Comparison of ENCODE assay signal across 27 cellular contexts in the genomic region with DNA sequence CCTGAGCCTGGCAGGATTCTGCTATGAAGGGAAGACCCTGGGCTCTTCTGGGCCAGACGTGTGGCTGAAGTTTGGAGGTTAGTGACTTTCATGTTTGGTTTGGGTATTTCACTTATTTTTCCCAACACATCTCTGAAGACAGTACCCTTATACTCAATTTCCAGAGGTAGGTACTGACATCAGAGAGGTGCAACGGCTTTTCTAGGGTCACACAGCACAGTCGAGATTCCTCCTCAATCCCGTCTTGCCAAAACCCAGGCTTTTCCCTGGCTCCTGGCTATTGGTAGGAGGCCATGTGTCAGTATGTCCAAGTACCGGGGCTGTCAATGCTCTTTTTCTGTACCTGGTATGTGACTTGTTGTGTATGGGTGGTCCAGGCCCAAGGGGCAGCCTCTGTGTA. TPM values are rescaled to one million over a fixed set of nuclear protein-coding genes. Genes with fewer than 3 reads are reported as not detected.
DNase-seq lines count a peak whose midpoint lies in the region; FAIRE-seq and TF ChIP-seq lines count a peak whose summit lies in the region.
"Had no signal": no experiment of that assay in that cellular context is flagged by ENCODE, and none has a peak within 500 bp of the region (broad histone marks: within the 10 kb centered on the region; RNA-seq: fewer than 3 reads in every experiment).

No MANE protein-coding gene starts in this region.

- no peaks in the 10 kb centered on the region for H3K27me3 Mint-ChIP-seq in Calu3 (ENCODE audit: unreplicated experiment)
- H3K27me3 Mint-ChIP-seq: T-cell had no signal

- WGBS in ovary, 3 donors = 74 to 81% (median 78%) methylated on average over 5 of the region's 5 CpGs

- H3K9me3 Mint-ChIP-seq in Calu3 (ENCODE audit: low read depth, unreplicated experiment) = no peaks in the 10 kb centered on the region
- H3K9me3 Mint-ChIP-seq: CD8-positive, alpha-beta memory T cell; T-cell had no signal

- TF ChIP-seq POLR2A in endothelial cell of umbilical vein (IDR thresholded peaks at IDR 0.05; ENCODE audit: low read depth, low read length) (no peak), ovary (IDR thresholded peaks at IDR 0.05) (no peak)

- CTCF ChIA-PET in AG04450 (lab: Charles Lee) = no interaction called here
- CTCF ChIA-PET in Calu3 (lab: Charles Lee) = interaction anchor here (2.3 to 3.0 kb wide), 2 partner anchors 18 to 42 kb away, joined by 8 to 16 read pairs; no protein-coding TSS in a partner anchor
- CTCF ChIA-PET in endothelial cell of umbilical vein (lab: Charles Lee) = interaction anchor here (1.4 kb wide), 1 partner anchor 192 kb away, joined by 7 read pairs; no protein-coding TSS in a partner anchor

- H3K9me3 ChIP-seq in AG04450 (ENCODE audit: control insufficient read depth, insufficient read depth, low read length) = no peaks in the 10 kb centered on the region
- H3K9me3 ChIP-seq in endothelial cell of umbilical vein (replicated peaks; ENCODE audit: control insufficient read depth, insufficient read depth, low read length) = no peaks in the 10 kb centered on the region
- H3K9me3 ChIP-seq in ovary = no peaks in the 10 kb centered on the region
- H3K9me3 ChIP-seq: BE2C had no signal

- peak overlapping the region; percentile 82 for H3K27ac Mint-ChIP-seq in Calu3 (ENCODE audit: unreplicated experiment)

- FAIRE-seq in endothelial cell of umbilical vein (lab: Jason Lieb, UNC) = peak; percentile 15
- FAIRE-seq: GM12878, H1 had no signal

- no peaks in the 10 kb centered on the region for H3K79me2 ChIP-seq in endothelial cell of umbilical vein (ENCODE audit: control insufficient read depth, insufficient read depth, low read length)

- no peak for DNase-seq in AG04450 (ENCODE audit: low read depth, low spot score)
- no peak for DNase-seq in Calu3
- no peak for DNase-seq in endothelial cell of umbilical vein (ENCODE audit: low read depth, low spot score)
- peak in 1 of 5 donors; percentile 21 for DNase-seq in ovary
- no peak for DNase-seq in NCI-H2171 treated with DMSO at 0.1 percent for 48 hours (lab: John Stamatoyannopoulos, UW)
- DNase-seq in GM13977 (ENCODE audit: low spot score) = no peak
- DNase-seq in NCI-H1436 (lab: John Stamatoyannopoulos, UW) = no peak
- DNase-seq: BE2C; CD8-positive, alpha-beta memory T cell; GDM1; HCEC 1CT; Kasumi-1; NCI-H1105; NCI-H1694; NCI-H2029 treated with DMSO at 0.1 percent for 48 hours; NCI-H2227 treated with DMSO at 0.1 percent for 48 hours; NCI-H526 treated with DMSO at 0.1 percent for 48 hours; PC-9; SHP77; T-cell had no signal

- H3K4me1 Mint-ChIP-seq in Calu3 (ENCODE audit: low read depth, unreplicated experiment) = no peaks in the 10 kb centered on the region
- H3K4me1 Mint-ChIP-seq: CD14-positive monocyte had no signal

- peaks cover 3 to 5% of the 10 kb centered on the region in 2 experiments for H3K36me3 ChIP-seq in endothelial cell of umbilical vein (ENCODE audit: control insufficient read depth in 2 of 2, extremely low read depth in 1 of 2, insufficient read depth in 2 of 2, low read length in 2 of 2)
- no peaks in the 10 kb centered on the region for H3K36me3 ChIP-seq in ovary

- no peak overlapping the region for H3K9ac ChIP-seq in endothelial cell of umbilical vein (replicated peaks; ENCODE audit: extremely low read depth, insufficient read depth, low read length)

- no peak overlapping the region for H3K4me3 ChIP-seq in AG04450 (ENCODE audit: low read depth, low read length)
- no peak overlapping the region for H3K4me3 ChIP-seq in endothelial cell of umbilical vein (replicated peaks in 1 of 3; ENCODE audit: insufficient read depth in 1 of 3, low read depth in 1 of 3, low read length in 3 of 3)
- H3K4me3 ChIP-seq in ovary = no peak overlapping the region
- H3K4me3 ChIP-seq: GM12878, PC-9 had no signal

- H3K27ac ChIP-seq in AG04450 (ENCODE audit: low read depth, low read length) (peak overlapping the region; percentile 11), endothelial cell of umbilical vein (ENCODE audit: insufficient read depth, low read depth, low read length) (no peak overlapping the region), ovary (peak overlapping the region; percentile 5 to 62)
- H3K27ac ChIP-seq: HL-60, PC-9 had no signal

- BruUV-seq in Calu3 (replicated peaks; lab: Mats Ljungman, UMichigan) (no TSS peak), endothelial cell of umbilical vein (replicated peaks; lab: Mats Ljungman, UMichigan) (no TSS peak)

- TF ChIP-seq EP300 in ovary (IDR thresholded peaks at IDR 0.05) = no peak

- H2AFZ ChIP-seq in endothelial cell of umbilical vein (ENCODE audit: low read depth, low read length) = no peak overlapping the region
- H2AFZ ChIP-seq: PC-9 had no signal

- dilution Hi-C loops in endothelial cell of umbilical vein (cut with MboI; ENCODE audit: extremely low pct_ligation_motif_present, low sequenced_read_pairs) = no loop called here

- no peak overlapping the region for H3K4me2 ChIP-seq in endothelial cell of umbilical vein (ENCODE audit: insufficient read depth, low read length)
- H3K4me2 ChIP-seq: PC-9 had no signal

- H3K27me3 ChIP-seq in AG04450 (ENCODE audit: control insufficient read depth, insufficient read depth, low read length) (no peaks in the 10 kb centered on the region), endothelial cell of umbilical vein (ENCODE audit: control insufficient read depth in 2 of 2, insufficient read depth in 2 of 2, low read length in 2 of 2) (no peaks in the 10 kb centered on the region), ovary (no peaks in the 10 kb centered on the region)
- H3K27me3 ChIP-seq: BE2C had no signal

- in situ Hi-C loops in GM13977 (cut with MboI; ENCODE audit: low pct_unique_long_range_greater_than_20kb, low sequenced_read_pairs, unreplicated experiment) = no loop called here

- H3K4me3 Mint-ChIP-seq in Calu3 (ENCODE audit: low read depth, unreplicated experiment) = no peak overlapping the region
- H3K4me3 Mint-ChIP-seq: CD14-positive monocyte; CD8-positive, alpha-beta memory T cell; T-cell had no signal

- intact Hi-C loops in Calu3 (cut with micrococcal nuclease; ENCODE audit: unreplicated experiment) (loop anchor here (5.0 kb wide), 1 partner anchor 43 kb away; no protein-coding TSS in a partner anchor), endothelial cell of umbilical vein (cut with micrococcal nuclease) (no loop called here), ovary (cut with DNase I) (loop anchor here in 3 of 4 donors (5.0 to 10.0 kb wide), 3 partner anchors 51 to 193 kb away; a partner anchor contains a TSS)

- peaks cover 51% of the 10 kb centered on the region for H3K36me3 Mint-ChIP-seq in Calu3 (ENCODE audit: insufficient read depth, unreplicated experiment)

- H3K4me1 ChIP-seq in endothelial cell of umbilical vein (ENCODE audit: control insufficient read depth, extremely low read depth, insufficient read depth, low read length) = peaks cover 15% of the 10 kb centered on the region
- H3K4me1 ChIP-seq in ovary (ENCODE audit: insufficient read depth) = peaks cover 18% of the 10 kb centered on the region

- POLR2A ChIA-PET in AG04450 (lab: Yijun Ruan, JAX) (no interaction called here), endothelial cell of umbilical vein (lab: Charles Lee) (no interaction called here)

- TF ChIP-seq CTCF in AG04450 (IDR thresholded peaks at IDR 0.05; ENCODE audit: low read depth, low read length) (no peak), Calu3 (IDR thresholded peaks at IDR 0.05; ENCODE audit: unreplicated experiment) (no peak), endothelial cell of umbilical vein (IDR thresholded peaks at IDR 0.05; ENCODE audit: extremely low read depth in 1 of 2, insufficient read depth in 1 of 2, low read depth in 1 of 2, low read length in 2 of 2) (no peak), ovary (IDR thresholded peaks at IDR 0.05) (no peak), GM13977 (IDR thresholded peaks at IDR 0.05; ENCODE audit: extremely low read depth, insufficient read depth, missing control alignments) (no peak)

- no peaks in the 10 kb centered on the region for H4K20me1 ChIP-seq in endothelial cell of umbilical vein (replicated peaks; ENCODE audit: control insufficient read depth, extremely low read depth, insufficient read depth, low read length)

- H3K9me1 ChIP-seq in endothelial cell of umbilical vein (replicated peaks; ENCODE audit: control insufficient read depth, extremely low read depth, insufficient read depth, low read length) = no peaks in the 10 kb centered on the region

RNA-seq across cellular contexts. Expression of a gene that starts 6.1 kb away (rescaled TPM):
- polyA plus RNA-seq in AG04450 (2011; rRNA removed) (60.7 and 72.5 TPM in 2 replicates), endothelial cell of umbilical vein (28.0 and 31.7 TPM in 2 replicates), ovary (10 to 100 TPM; 19.9 to 76.6 TPM)
- polyA minus RNA-seq in AG04450 (2011; rRNA and poly(A)+ RNA removed) = 30.2 and 44.4 TPM in 2 replicates
- total RNA-seq in Calu3 (2022) (18.0 and 20.6 TPM in 2 replicates), endothelial cell of umbilical vein (12.8 and 14.6 TPM in 2 replicates), ovary (10 to 100 TPM; 40.5 to 68.6 (median 55.7) TPM)
- polyA plus RNA-seq in endothelial cell of umbilical vein (2011; cell fraction: cytosol; rRNA removed) = 23.5 and 25.7 TPM in 2 replicates
- polyA plus RNA-seq in endothelial cell of umbilical vein (2011; cell fraction: nucleus; rRNA removed) = 65.4 and 67.1 TPM in 2 replicates
- polyA plus RNA-seq in endothelial cell of umbilical vein (2012) = 11.1 and 12.6 TPM in 2 replicates
- 9.9 and 10.4 TPM in 2 replicates for polyA minus RNA-seq in endothelial cell of umbilical vein
- polyA minus RNA-seq in endothelial cell of umbilical vein (2011; cell fraction: cytosol; rRNA and poly(A)+ RNA removed) = 9.4 TPM
- 9.0 and 11.9 TPM in 2 replicates for polyA minus RNA-seq in endothelial cell of umbilical vein (2011; cell fraction: nucleus; rRNA and poly(A)+ RNA removed)

RNA-seq across cellular contexts. Expression of a gene that starts 25.1 kb away (rescaled TPM):
- polyA plus RNA-seq in AG04450 (2011; rRNA removed) (22.3 and 23.8 TPM in 2 replicates), endothelial cell of umbilical vein (36.8 and 42.1 TPM in 2 replicates), ovary (10 to 100 TPM; 10.8 to 26.9 TPM)
- polyA minus RNA-seq in AG04450 (2011; rRNA and poly(A)+ RNA removed) = 22.8 and 28.2 TPM in 2 replicates
- total RNA-seq in Calu3 (2022) (63.7 and 64.5 TPM in 2 replicates), endothelial cell of umbilical vein (49.4 and 59.1 TPM in 2 replicates), ovary (10 to 100 TPM; 15.4 to 34.5 (median 22.8) TPM)
- 33.1 and 35.0 TPM in 2 replicates for polyA plus RNA-seq in endothelial cell of umbilical vein (2011; cell fraction: cytosol; rRNA removed)
- polyA plus RNA-seq in endothelial cell of umbilical vein (2011; cell fraction: nucleus; rRNA removed) = 63.9 and 66.4 TPM in 2 replicates
- polyA plus RNA-seq in endothelial cell of umbilical vein (2012) = 32.4 and 44.8 TPM in 2 replicates
- 54.2 and 68.1 TPM in 2 replicates for polyA minus RNA-seq in endothelial cell of umbilical vein
- polyA minus RNA-seq in endothelial cell of umbilical vein (2011; cell fraction: cytosol; rRNA and poly(A)+ RNA removed) = 25.3 TPM
- 31.1 and 48.3 TPM in 2 replicates for polyA minus RNA-seq in endothelial cell of umbilical vein (2011; cell fraction: nucleus; rRNA and poly(A)+ RNA removed)

RNA-seq across cellular contexts. Expression of a gene that starts 25.4 kb away (rescaled TPM):
- polyA plus RNA-seq in AG04450 (2011; rRNA removed) (149 and 196 TPM in 2 replicates), endothelial cell of umbilical vein (79.5 and 117 TPM in 2 replicates), ovary (100 to 1,000 TPM; 165 to 380 TPM)
- 128 and 134 TPM in 2 replicates for polyA minus RNA-seq in AG04450 (2011; rRNA and poly(A)+ RNA removed)
- total RNA-seq in Calu3 (2022) (369 and 401 TPM in 2 replicates), endothelial cell of umbilical vein (309 and 313 TPM in 2 replicates), ovary (100 to 1,000 TPM; 147 to 239 (median 200) TPM)
- 180 and 203 TPM in 2 replicates for polyA plus RNA-seq in endothelial cell of umbilical vein (2011; cell fraction: cytosol; rRNA removed)
- 117 and 134 TPM in 2 replicates for polyA plus RNA-seq in endothelial cell of umbilical vein (2011; cell fraction: nucleus; rRNA removed)
- 316 and 435 TPM in 2 replicates for polyA plus RNA-seq in endothelial cell of umbilical vein (2012)
- polyA minus RNA-seq in endothelial cell of umbilical vein = 120 and 127 TPM in 2 replicates
- polyA minus RNA-seq in endothelial cell of umbilical vein (2011; cell fraction: cytosol; rRNA and poly(A)+ RNA removed) = 87.5 TPM
- 27.3 and 40.7 TPM in 2 replicates for polyA minus RNA-seq in endothelial cell of umbilical vein (2011; cell fraction: nucleus; rRNA and poly(A)+ RNA removed)

RNA-seq across cellular contexts. Expression of a gene that starts 34.9 kb away (rescaled TPM):
- 12.4 and 21.2 TPM in 2 replicates for polyA plus RNA-seq in AG04450 (2011; rRNA removed)
- polyA minus RNA-seq in AG04450 (2011; rRNA and poly(A)+ RNA removed) = 5.6 and 9.4 TPM in 2 replicates
- not detected in 2 replicates for total RNA-seq in Calu3 (2022)
- total RNA-seq in endothelial cell of umbilical vein = not detected in 2 replicates
- not detected in 2 replicates for polyA plus RNA-seq in endothelial cell of umbilical vein
- polyA plus RNA-seq in endothelial cell of umbilical vein (2011; cell fraction: cytosol; rRNA removed) = not detected in 2 replicates
- 0.04 TPM in 1 of 2 replicates, not detected in the other for polyA plus RNA-seq in endothelial cell of umbilical vein (2011; cell fraction: nucleus; rRNA removed)
- polyA plus RNA-seq in endothelial cell of umbilical vein (2012) = 0.15 TPM in 1 of 2 replicates, not detected in the other
- polyA minus RNA-seq in endothelial cell of umbilical vein = not detected in 2 replicates
- 0.61 TPM for polyA minus RNA-seq in endothelial cell of umbilical vein (2011; cell fraction: cytosol; rRNA and poly(A)+ RNA removed)
- polyA minus RNA-seq in endothelial cell of umbilical vein (2011; cell fraction: nucleus; rRNA and poly(A)+ RNA removed) = not detected in 2 replicates
- total RNA-seq in ovary = 100 to 1,000 TPM in 4 of 7 donors, 10 to 100 TPM in 3; 56.9 to 209 (median 101) TPM
- 100 to 1,000 TPM in 1 of 2 donors, 1 to 10 TPM in 1; 2.5 to 151 TPM for polyA plus RNA-seq in ovary
- total RNA-seq: CD8-positive, alpha-beta memory T cell; NCI-H460; RPMI7951; SK-MEL-5 had no signal
- polyA plus RNA-seq: CD14-positive monocyte; CD8-positive, alpha-beta memory T cell; GM12878 had no signal

RNA-seq across cellular contexts. Expression of a gene that starts 51.4 kb away (rescaled TPM):
- polyA plus RNA-seq in AG04450 (2011; rRNA removed) (36.3 and 41.1 TPM in 2 replicates), endothelial cell of umbilical vein (31.2 and 33.5 TPM in 2 replicates), ovary (10 to 100 TPM; 15.7 to 34.1 TPM)
- 26.7 and 28.1 TPM in 2 replicates for polyA minus RNA-seq in AG04450 (2011; rRNA and poly(A)+ RNA removed)
- total RNA-seq in Calu3 (2022) (49.7 and 53.8 TPM in 2 replicates), endothelial cell of umbilical vein (39.4 and 42.3 TPM in 2 replicates), ovary (10 to 100 TPM; 17.2 to 84.6 (median 52.9) TPM)
- polyA plus RNA-seq in endothelial cell of umbilical vein (2011; cell fraction: cytosol; rRNA removed) = 34.1 and 38.6 TPM in 2 replicates
- polyA plus RNA-seq in endothelial cell of umbilical vein (2011; cell fraction: nucleus; rRNA removed) = 21.3 and 21.6 TPM in 2 replicates
- polyA plus RNA-seq in endothelial cell of umbilical vein (2012) = 31.3 and 49.1 TPM in 2 replicates
- 27.3 and 37.1 TPM in 2 replicates for polyA minus RNA-seq in endothelial cell of umbilical vein
- 12.7 TPM for polyA minus RNA-seq in endothelial cell of umbilical vein (2011; cell fraction: cytosol; rRNA and poly(A)+ RNA removed)
- 13.7 and 17.2 TPM in 2 replicates for polyA minus RNA-seq in endothelial cell of umbilical vein (2011; cell fraction: nucleus; rRNA and poly(A)+ RNA removed)
